Comparison of ENCODE assay signal across 17 cellular contexts in genomic region chr9:89372979-89373378, GRCh38. TPM values are rescaled to one million over a fixed set of nuclear protein-coding genes. Genes with fewer than 3 reads are reported as not detected.
DNase-seq lines count a peak whose midpoint lies in the region; ATAC-seq lines count a peak whose summit lies in the region.
"Had no signal": no experiment of that assay in that cellular context is flagged by ENCODE, and none has a peak within 500 bp of the region (broad histone marks: within the 10 kb centered on the region; RNA-seq: fewer than 3 reads in every experiment).

No MANE protein-coding gene starts in this region.

- no peak overlapping the region for H2BK5ac ChIP-seq in trophoblast cell (ENCODE audit: low read depth, low read length, poor library complexity)

- H3K27me3 Mint-ChIP-seq in activated CD4-positive, alpha-beta T cell treated with anti-CD3 and anti-CD28 coated beads, Interleukin-2, amount 10 ng/mL, durations not matched to agents 24 days and 14 days, result no peaks in the 10 kb centered on the region
- H3K27me3 Mint-ChIP-seq in T-helper 17 cell, result no peaks in the 10 kb centered on the region
- H3K27me3 Mint-ChIP-seq in effector memory CD8-positive, alpha-beta T cell, result no peaks in the 10 kb centered on the region
- H3K27me3 Mint-ChIP-seq: CD4-positive, CD25-positive, alpha-beta regulatory T cell had no signal

- no CpG with 5 or more reads among the region's 8 CpGs for WGBS in trophoblast cell (ENCODE audit: extremely low coverage, insufficient coverage, insufficient read length)

- H2AFZ ChIP-seq in trophoblast cell (ENCODE audit: insufficient read depth, low read length, poor library complexity), result no peak overlapping the region

- ATAC-seq in T-helper 17 cell (peak; percentile 6), GM21515 (IDR thresholded peaks at IDR 0.05; ENCODE audit: unreplicated experiment) (no peak)
- ATAC-seq in effector memory CD8-positive, alpha-beta T cell (replicated peaks), result no peak
- peak; percentile 35 for ATAC-seq in stimulated activated effector memory CD8-positive, alpha-beta T cell treated with anti-CD3 and anti-CD28 coated beads, Interleukin-12 subunit alpha, Interleukin-12 subunit beta, amount 100 ng/mL, for 72 hours
- ATAC-seq: left lung had no signal

- H3K9me3 Mint-ChIP-seq in activated CD4-positive, alpha-beta T cell treated with anti-CD3 and anti-CD28 coated beads, Interleukin-2, amount 10 ng/mL, durations not matched to agents 24 days and 14 days, result no peaks in the 10 kb centered on the region
- no peaks in the 10 kb centered on the region for H3K9me3 Mint-ChIP-seq in effector memory CD8-positive, alpha-beta T cell
- no peaks in the 10 kb centered on the region for H3K9me3 Mint-ChIP-seq in stimulated activated effector memory CD8-positive, alpha-beta T cell treated with anti-CD3 and anti-CD28 coated beads, Interleukin-12 subunit alpha, Interleukin-12 subunit beta, amount 100 ng/mL, for 72 hours
- H3K9me3 Mint-ChIP-seq: CD4-positive, CD25-positive, alpha-beta regulatory T cell had no signal

- intact Hi-C loops in activated CD4-positive, alpha-beta T cell treated with anti-CD3 and anti-CD28 coated beads, Interleukin-2, amount 10 ng/mL, durations not matched to agents 24 days and 14 days (cut with micrococcal nuclease), result no loop called here

- H3K4ac ChIP-seq in trophoblast cell (ENCODE audit: low read depth, low read length), result no peak overlapping the region

- H3K9ac ChIP-seq in trophoblast cell (ENCODE audit: low read length), result no peak overlapping the region

- no peaks in the 10 kb centered on the region for H3K9me3 ChIP-seq in T-helper 17 cell (ENCODE audit: control insufficient read depth, low read length, poor library complexity, severe bottlenecking)
- peaks cover 12% of the 10 kb centered on the region for H3K9me3 ChIP-seq in trophoblast cell (ENCODE audit: insufficient read depth, low read depth, low read length)
- H3K9me3 ChIP-seq: left lung, prostate gland, stomach had no signal

- H3K79me2 ChIP-seq in trophoblast cell (ENCODE audit: control insufficient read depth, insufficient read depth, low read length, poor library complexity), result no peaks in the 10 kb centered on the region

- no peak overlapping the region for H2BK12ac ChIP-seq in trophoblast cell (ENCODE audit: low read length)

- peaks cover 23% of the 10 kb centered on the region for H3K36me3 Mint-ChIP-seq in activated CD4-positive, alpha-beta T cell treated with anti-CD3 and anti-CD28 coated beads, Interleukin-2, amount 10 ng/mL, durations not matched to agents 24 days and 14 days (ENCODE audit: low read depth)
- H3K36me3 Mint-ChIP-seq in T-helper 17 cell (ENCODE audit: low read depth), result peaks cover 6% of the 10 kb centered on the region
- peaks cover 48% of the 10 kb centered on the region for H3K36me3 Mint-ChIP-seq in effector memory CD8-positive, alpha-beta T cell (ENCODE audit: insufficient read depth)
- H3K36me3 Mint-ChIP-seq in stimulated activated effector memory CD8-positive, alpha-beta T cell treated with anti-CD3 and anti-CD28 coated beads, Interleukin-12 subunit alpha, Interleukin-12 subunit beta, amount 100 ng/mL, for 72 hours, result peaks cover 62% of the 10 kb centered on the region

- no peak overlapping the region for H3K4me2 ChIP-seq in trophoblast cell (ENCODE audit: low read length)

- no peak overlapping the region for H2AK5ac ChIP-seq in trophoblast cell (ENCODE audit: low read length)

- peak overlapping the region; percentile 79 for H3K27ac Mint-ChIP-seq in activated CD4-positive, alpha-beta T cell treated with anti-CD3 and anti-CD28 coated beads, Interleukin-2, amount 10 ng/mL, durations not matched to agents 24 days and 14 days
- peak overlapping the region; percentile 86 for H3K27ac Mint-ChIP-seq in T-helper 17 cell
- peak overlapping the region; percentile 82 to 95 for H3K27ac Mint-ChIP-seq in effector memory CD8-positive, alpha-beta T cell
- H3K27ac Mint-ChIP-seq in stimulated activated effector memory CD8-positive, alpha-beta T cell treated with anti-CD3 and anti-CD28 coated beads, Interleukin-12 subunit alpha, Interleukin-12 subunit beta, amount 100 ng/mL, for 72 hours, result peak overlapping the region; percentile 90

- no peak overlapping the region for H3K18ac ChIP-seq in trophoblast cell (ENCODE audit: low read length)

- H3K27me3 ChIP-seq in trophoblast cell (ENCODE audit: insufficient read depth, low read length), result no peaks in the 10 kb centered on the region
- H3K27me3 ChIP-seq: left lung, stomach had no signal

- peaks cover 26% of the 10 kb centered on the region for H3K4me1 Mint-ChIP-seq in activated CD4-positive, alpha-beta T cell treated with anti-CD3 and anti-CD28 coated beads, Interleukin-2, amount 10 ng/mL, durations not matched to agents 24 days and 14 days
- H3K4me1 Mint-ChIP-seq in T-helper 17 cell, result peaks cover 25% of the 10 kb centered on the region
- H3K4me1 Mint-ChIP-seq in effector memory CD8-positive, alpha-beta T cell (ENCODE audit: low read depth in 2 of 2), result peaks cover 40 to 42% of the 10 kb centered on the region in 2 donors
- H3K4me1 Mint-ChIP-seq in stimulated activated effector memory CD8-positive, alpha-beta T cell treated with anti-CD3 and anti-CD28 coated beads, Interleukin-12 subunit alpha, Interleukin-12 subunit beta, amount 100 ng/mL, for 72 hours, result peaks cover 62% of the 10 kb centered on the region

- peaks cover 4 to 9% of the 10 kb centered on the region in 2 experiments for H3K4me1 ChIP-seq in trophoblast cell (ENCODE audit: control insufficient read depth in 1 of 2, insufficient read depth in 2 of 2, low read length in 2 of 2)
- H3K4me1 ChIP-seq: prostate gland had no signal

- H2BK120ac ChIP-seq in trophoblast cell (ENCODE audit: insufficient read depth, low read length, poor library complexity), result no peak overlapping the region

- no peak overlapping the region for H4K91ac ChIP-seq in trophoblast cell (ENCODE audit: low read depth, low read length)

- no peak overlapping the region for H3K27ac ChIP-seq in trophoblast cell (ENCODE audit: low read depth, low read length)
- H3K27ac ChIP-seq: left lung, prostate gland, stomach had no signal

- H3K36me3 ChIP-seq in trophoblast cell (ENCODE audit: control insufficient read depth in 1 of 2, insufficient read depth in 2 of 2, low read length in 2 of 2), result peaks cover 0 to 3% of the 10 kb centered on the region in 2 experiments

- no peaks in the 10 kb centered on the region for H3K79me1 ChIP-seq in trophoblast cell (ENCODE audit: low read length)

- no peak overlapping the region for H3K23ac ChIP-seq in trophoblast cell (ENCODE audit: low read length)

- H4K12ac ChIP-seq in trophoblast cell (ENCODE audit: low read depth, low read length), result no peak overlapping the region

- no peak for DNase-seq in activated CD4-positive, alpha-beta T cell treated with anti-CD3 and anti-CD28 coated beads, Interleukin-2, amount 10 ng/mL, durations not matched to agents 24 days and 14 days
- DNase-seq in activated CD4-positive, alpha-beta T cell treated with anti-CD3 and anti-CD28 coated beads, Interleukin-2, amount 50 U/mL, for 48 hours, result no peak
- DNase-seq in T-helper 17 cell (no peak), trophoblast cell (no peak), cerebellar nuclear complex (lab: John Stamatoyannopoulos, UW) (no peak)
- DNase-seq in effector memory CD8-positive, alpha-beta T cell, result no peak
- no peak for DNase-seq in stimulated activated effector memory CD8-positive, alpha-beta T cell treated with anti-CD3 and anti-CD28 coated beads, Interleukin-12 subunit alpha, Interleukin-12 subunit beta, amount 100 ng/mL, for 72 hours (ENCODE audit: low spot score in 2 of 2)
- DNase-seq: anterior cingulate cortex; foreskin fibroblast; left lung; NCI-H774; stimulated activated CD4-positive, alpha-beta T cell treated with anti-CD3 and anti-CD28 coated beads, Interleukin-12 subunit alpha, Interleukin-12 subunit beta, amount 100 ng/mL, for 4 hours; stomach had no signal

- no peak overlapping the region for H4K8ac ChIP-seq in trophoblast cell (ENCODE audit: low read depth, low read length)

- H3K4me3 ChIP-seq in trophoblast cell (ENCODE audit: low read depth, low read length), result no peak overlapping the region
- H3K4me3 ChIP-seq: K562, left lung, prostate gland, stomach had no signal

- H3K4me3 Mint-ChIP-seq in activated CD4-positive, alpha-beta T cell treated with anti-CD3 and anti-CD28 coated beads, Interleukin-2, amount 10 ng/mL, durations not matched to agents 24 days and 14 days, result no peak overlapping the region
- H3K4me3 Mint-ChIP-seq in T-helper 17 cell, result peak overlapping the region; percentile 15
- H3K4me3 Mint-ChIP-seq in effector memory CD8-positive, alpha-beta T cell, result no peak overlapping the region
- H3K4me3 Mint-ChIP-seq in stimulated activated effector memory CD8-positive, alpha-beta T cell treated with anti-CD3 and anti-CD28 coated beads, Interleukin-12 subunit alpha, Interleukin-12 subunit beta, amount 100 ng/mL, for 72 hours, result no peak overlapping the region

- no peak overlapping the region for H3K14ac ChIP-seq in trophoblast cell (ENCODE audit: low read length)

RNA-seq across cellular contexts. Expression of gene SECISBP2, which starts 54.7 kb away (rescaled TPM):
- total RNA-seq in activated CD4-positive, alpha-beta T cell treated with anti-CD3 and anti-CD28 coated beads, Interleukin-2, amount 10 ng/mL, durations not matched to agents 24 days and 14 days, result 48.6 and 50.7 TPM in 2 replicates
- total RNA-seq in T-helper 17 cell, result 100 to 1,000 TPM; 106 to 115 TPM
- polyA plus RNA-seq in trophoblast cell (2013), result 32.7 and 32.9 TPM in 2 replicates

Comparison
In these comparisons a context has a peak if more than half of its experiments do, and no peak if none do; other contexts are left out.
1. ATAC-seq: peak in T-helper 17 cell (single experiment) and stimulated activated effector memory CD8-positive, alpha-beta T cell treated with anti-CD3 and anti-CD28 coated beads, Interleukin-12 subunit alpha, Interleukin-12 subunit beta, amount 100 ng/mL, for 72 hours (single experiment); none in effector memory CD8-positive, alpha-beta T cell (single experiment) and GM21515 (single experiment).
2. Peak in every context shown above with its lines, with median percentiles within 50 percentile points of each other: H3K27ac Mint-ChIP-seq.